ENCODE assay signal across 28 cellular contexts in the genomic region with DNA sequence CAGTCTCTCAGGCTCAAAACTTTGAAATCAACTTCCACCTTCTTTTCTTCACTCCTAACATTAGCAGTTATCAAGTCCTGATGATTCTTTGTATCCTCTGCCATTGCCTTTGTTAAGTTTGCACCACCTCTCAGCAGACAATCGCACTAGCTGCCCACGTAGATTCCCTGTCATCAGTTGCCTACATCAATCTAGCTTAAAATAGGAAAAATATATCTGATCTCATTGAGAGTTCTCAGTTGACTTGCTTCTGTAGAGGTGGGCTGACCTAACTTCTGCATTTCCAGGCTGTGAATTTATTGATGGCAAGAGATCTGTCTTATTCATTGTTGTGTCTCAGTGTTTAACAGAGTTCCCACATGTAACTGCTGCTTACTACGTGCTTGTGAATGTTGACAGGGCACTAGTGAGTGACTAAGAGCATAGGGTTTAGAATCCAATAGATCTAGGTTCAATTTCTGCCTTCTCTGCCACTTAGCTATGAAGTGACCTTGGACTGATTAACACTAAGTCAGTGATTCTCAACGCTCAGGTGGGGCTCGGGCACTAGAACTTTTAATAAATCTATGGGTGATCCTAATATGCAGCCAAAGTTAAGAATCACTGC. TPM values are rescaled to one million over a fixed set of nuclear protein-coding genes. Genes with fewer than 3 reads are reported as not detected.
DNase-seq lines count a peak whose midpoint lies in the region; TF ChIP-seq lines count a peak whose summit lies in the region.
"Had no signal": no experiment of that assay in that cellular context is flagged by ENCODE, and none has a peak within 500 bp of the region (broad histone marks: within the 10 kb centered on the region; RNA-seq: fewer than 3 reads in every experiment).

No MANE protein-coding gene starts in this region.

- H3K9me2 ChIP-seq in PC-9 (ENCODE audit: insufficient read depth) (no peaks in the 10 kb centered on the region), hepatocyte (replicated peaks; ENCODE audit: insufficient read depth) (no peaks in the 10 kb centered on the region)

- H3F3A ChIP-seq in PC-9 (ENCODE audit: insufficient read depth, low read depth): peaks cover 51% of the 10 kb centered on the region

- 81% methylated on average over 5 of the region's 5 CpGs for WGBS in hepatocyte (ENCODE audit: low lambda C conversion rate, missing lambda C conversion rate)

- H3K9me3 ChIP-seq in PC-9 (ENCODE audit: insufficient read depth, low read depth) (no peaks in the 10 kb centered on the region; the same call in 1 of the 2 replicates), hepatocyte (ENCODE audit: low read depth) (no peaks in the 10 kb centered on the region), osteoblast (ENCODE audit: low read depth, low read length) (no peaks in the 10 kb centered on the region)
- H3K9me3 ChIP-seq: SJSA1 had no signal

- TF ChIP-seq CTCF in PC-9 (conservative IDR thresholded peaks at IDR 0.05) (no peak), hepatocyte (IDR thresholded peaks at IDR 0.05; ENCODE audit: poor library complexity) (no peak), osteoblast (IDR thresholded peaks at IDR 0.05; ENCODE audit: extremely low read depth, low read depth, low read length) (no peak), foreskin fibroblast (IDR thresholded peaks at IDR 0.05; ENCODE audit: low read depth, low read length) (no peak)

- H3K36me3 ChIP-seq in PC-9 (ENCODE audit: low read depth): no peaks in the 10 kb centered on the region
- H3K36me3 ChIP-seq in hepatocyte (replicated peaks; ENCODE audit: insufficient read depth, low read depth): no peaks in the 10 kb centered on the region
- no peaks in the 10 kb centered on the region for H3K36me3 ChIP-seq in osteoblast (ENCODE audit: insufficient read depth, low read length)
- H3K36me3 ChIP-seq: SJSA1 had no signal

- H3K27me3 ChIP-seq in PC-9 (ENCODE audit: insufficient read depth, low read depth): no peaks in the 10 kb centered on the region
- H3K27me3 ChIP-seq in hepatocyte: no peaks in the 10 kb centered on the region
- H3K27me3 ChIP-seq in osteoblast (ENCODE audit: insufficient read depth, low read length): peaks cover 21% of the 10 kb centered on the region

- no TSS peak for BruUV-seq in PC-9 (replicated peaks; lab: Mats Ljungman, UMichigan)

- intact Hi-C loops in PC-9 (cut with micrococcal nuclease; ENCODE audit: unreplicated experiment): no loop called here

- H3K4me1 ChIP-seq in PC-9 (replicated peaks; ENCODE audit: insufficient read depth) (peaks cover 70% of the 10 kb centered on the region), hepatocyte (ENCODE audit: insufficient read depth) (peaks cover 24% of the 10 kb centered on the region), osteoblast (ENCODE audit: insufficient read depth, low read length) (peaks cover 6% of the 10 kb centered on the region)

- H3K79me2 ChIP-seq in PC-9 (ENCODE audit: low read depth): peaks cover 13% of the 10 kb centered on the region
- peaks cover 10% of the 10 kb centered on the region for H3K79me2 ChIP-seq in hepatocyte
- H3K79me2 ChIP-seq in osteoblast (ENCODE audit: insufficient read depth, low read length): peaks cover 12% of the 10 kb centered on the region

- H2AFZ ChIP-seq in PC-9 (no peak overlapping the region), hepatocyte (no peak overlapping the region), osteoblast (ENCODE audit: low read length) (no peak overlapping the region)

- no peaks in the 10 kb centered on the region for H4K20me1 ChIP-seq in PC-9 (ENCODE audit: insufficient read depth)
- H4K20me1 ChIP-seq in hepatocyte (ENCODE audit: insufficient read depth, poor library complexity, severe bottlenecking): no peaks in the 10 kb centered on the region
- no peaks in the 10 kb centered on the region for H4K20me1 ChIP-seq in osteoblast (ENCODE audit: insufficient read depth, low read length)

- POLR2A ChIA-PET in PC-9 (lab: Charles Lee; ENCODE audit: unreplicated experiment): no interaction called here

- CTCF ChIA-PET in PC-9 (lab: Charles Lee): interaction anchor here (0.8 to 2.1 kb wide), 2 partner anchors 37 to 38 kb away, joined by 3 to 6 read pairs; no protein-coding TSS in a partner anchor

- H3K27ac ChIP-seq in PC-9 (peak overlapping the region; percentile 84), hepatocyte (peak overlapping the region; percentile 62), osteoblast (ENCODE audit: low read depth, low read length) (no peak overlapping the region)
- H3K27ac ChIP-seq: SJSA1 had no signal

- peak overlapping the region; percentile 88 for H3K4me2 ChIP-seq in PC-9
- H3K4me2 ChIP-seq in hepatocyte: peak overlapping the region; percentile 49
- no peak overlapping the region for H3K4me2 ChIP-seq in osteoblast (ENCODE audit: insufficient read depth, low read length)

- H3K4me3 ChIP-seq in PC-9: no peak overlapping the region
- no peak overlapping the region for H3K4me3 ChIP-seq in hepatocyte
- no peak overlapping the region for H3K4me3 ChIP-seq in osteoblast (ENCODE audit: insufficient read depth, low read length)
- H3K4me3 ChIP-seq in foreskin fibroblast (ENCODE audit: low read depth in 1 of 2, low read length in 2 of 2): no peak overlapping the region
- H3K4me3 ChIP-seq: SJSA1 had no signal

- DNase-seq in PC-9: peak in 1 of 2 experiments; percentile 74
- no peak for DNase-seq in hepatocyte (ENCODE audit: low spot score)
- DNase-seq in putamen (ENCODE audit: low spot score): peak; percentile 64
- no peak for DNase-seq in osteoblast (ENCODE audit: insufficient read length, low spot score, missing footprints)
- DNase-seq in NCI-H2107 (lab: John Stamatoyannopoulos, UW): no peak
- no peak for DNase-seq in foreskin fibroblast
- DNase-seq in D341Med (ENCODE audit: low spot score): no peak
- DNase-seq: C1 segment of cervical spinal cord; CD4-positive, alpha-beta memory T cell; COR-L47; DMS 273 treated with DMSO at 0.1 percent for 48 hours; DMS79 treated with DMSO at 0.1 percent for 48 hours; GF-D8; GOT3; HCEC 1CT; KBM-7; MV-4-11; NCI-H1105; NCI-H146; NCI-H1930; NCI-H446; NCI-H524 treated with DMSO at 0.1 percent for 48 hours; NCI-H774; NK-92 treated with Interleukin-12 subunit alpha and Interleukin-12 subunit beta, amount 100 ng/mL, for 24 hours; Right ventricle myocardium superior; RPMI8226; T-cell had no signal

RNA-seq across cellular contexts. Expression of gene INSIG2, which starts 3.7 kb away (rescaled TPM):
- total RNA-seq in PC-9 (2021) (33.6 and 54.8 TPM in 2 replicates), hepatocyte (21.5 and 27.3 TPM in 2 replicates), osteoblast (20.6 and 22.1 TPM in 2 replicates)
- 28.1 and 35.3 TPM in 2 replicates for polyA plus RNA-seq in hepatocyte
